ENCODE assay signal across 8 cellular contexts in the genomic region with DNA sequence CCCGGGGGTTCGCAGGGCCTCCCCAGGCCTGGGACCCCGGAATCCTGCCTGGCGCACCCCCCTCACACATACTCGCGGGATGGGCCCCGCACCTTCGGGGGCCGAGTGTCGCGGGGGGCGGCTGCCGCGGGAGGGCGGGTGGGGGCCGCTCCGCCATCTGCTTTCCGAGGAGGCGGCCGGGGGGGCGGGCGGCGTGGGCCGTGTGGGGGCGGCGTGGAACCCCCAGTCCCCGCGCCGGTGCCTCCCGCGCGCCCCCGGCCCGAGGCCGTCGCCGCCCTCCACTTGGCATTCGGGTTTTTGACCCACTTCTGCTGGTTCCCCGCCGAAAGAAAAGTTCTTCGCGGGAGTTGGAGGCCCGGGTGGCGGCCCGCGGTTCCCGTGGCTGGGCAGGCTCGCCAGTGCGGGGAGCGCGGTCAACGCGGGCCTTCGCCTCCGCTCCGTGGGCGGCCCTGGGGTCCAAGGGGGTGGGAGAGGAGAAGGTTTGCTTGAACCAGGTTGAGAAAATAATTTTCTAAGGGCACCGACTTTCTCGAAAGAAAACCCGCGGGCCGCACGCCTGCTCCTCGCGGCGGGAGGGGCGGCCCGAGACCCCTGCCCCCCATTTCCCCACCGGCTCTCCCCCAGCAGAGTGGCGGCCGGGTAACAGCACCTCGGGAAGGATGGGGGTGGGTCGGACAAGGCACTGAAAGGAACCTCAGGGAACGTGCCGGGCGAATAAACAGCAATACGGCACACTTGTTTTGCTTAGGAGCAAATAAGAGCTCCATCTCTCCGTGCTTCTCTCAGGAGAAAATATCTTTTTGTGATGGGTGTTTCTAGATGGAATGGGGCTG. TPM values are rescaled to one million over a fixed set of nuclear protein-coding genes. Genes with fewer than 3 reads are reported as not detected.
A peak's percentile ranks its signal among the peaks of the same experiment; 100 is the strongest.
DNase-seq lines count a peak whose midpoint lies in the region; ATAC-seq lines count a peak whose summit lies in the region.

No MANE protein-coding gene starts in this region.

- DNase-seq in activated CD4-positive, alpha-beta T cell treated with anti-CD3 and anti-CD28 coated beads for 4 hours: peak; percentile 24 to 41
- no peak for DNase-seq in activated CD4-positive, alpha-beta T cell treated with anti-CD3 and anti-CD28 coated beads, Interleukin-2, amount 50 U/mL, for 1 hour
- no peak for DNase-seq in activated naive CD4-positive, alpha-beta T cell treated with anti-CD3 and anti-CD28 coated beads, Interleukin-2, amount 50 U/mL, for 72 hours (ENCODE audit: low spot score in 2 of 2)
- DNase-seq in immature natural killer cell (peak in 1 of 3 donors; percentile 13), KBM-7 (no peak), NCI-H187 treated with DMSO at 0.1 percent for 48 hours (lab: John Stamatoyannopoulos, UW) (no peak)

- H3K4me3 ChIP-seq in stomach smooth muscle (ENCODE audit: low read length in 2 of 2): peak overlapping the region; percentile 66 to 78

- no peaks in the 10 kb centered on the region for H3K9me3 Mint-ChIP-seq in activated naive CD4-positive, alpha-beta T cell treated with anti-CD3 and anti-CD28 coated beads, Interleukin-2, amount 50 U/mL, for 72 hours
- H3K9me3 Mint-ChIP-seq in immature natural killer cell: no peaks in the 10 kb centered on the region

- no peak for ATAC-seq in activated naive CD4-positive, alpha-beta T cell treated with anti-CD3 and anti-CD28 coated beads, Interleukin-2, amount 50 U/mL, for 72 hours
- no peak for ATAC-seq in GM18909 (IDR thresholded peaks at IDR 0.05; ENCODE audit: poor library complexity, unreplicated experiment)

- in situ Hi-C loops in KBM-7 (cut with MboI; ENCODE audit: low pct_unique_long_range_greater_than_20kb, low sequenced_read_pairs): no loop called here

- H3K27me3 ChIP-seq in stomach smooth muscle (ENCODE audit: control insufficient read depth in 1 of 2, insufficient read depth in 2 of 2, low read length in 2 of 2): no peaks in the 10 kb centered on the region

- H3K36me3 ChIP-seq in stomach smooth muscle (ENCODE audit: control insufficient read depth in 2 of 2, insufficient read depth in 2 of 2, low read length in 2 of 2): peaks cover 10 to 18% of the 10 kb centered on the region in 2 donors

- H3K27me3 Mint-ChIP-seq in immature natural killer cell (ENCODE audit: low read depth in 3 of 3): peaks cover 5 to 15% (median 9%) of the 10 kb centered on the region in 3 donors

- H3K36me3 Mint-ChIP-seq in activated naive CD4-positive, alpha-beta T cell treated with anti-CD3 and anti-CD28 coated beads, Interleukin-2, amount 50 U/mL, for 72 hours: peaks cover 6 to 16% of the 10 kb centered on the region in 2 donors
- H3K36me3 Mint-ChIP-seq in immature natural killer cell: peaks cover 0 to 6% (median 3%) of the 10 kb centered on the region in 3 donors

- peak overlapping the region; percentile 77 to 84 (median 80) for H3K4me3 Mint-ChIP-seq in immature natural killer cell

- peaks cover 18 to 25% of the 10 kb centered on the region in 2 donors for H3K4me1 Mint-ChIP-seq in immature natural killer cell

- no peaks in the 10 kb centered on the region for H3K9me3 ChIP-seq in stomach smooth muscle (ENCODE audit: control insufficient read depth in 2 of 2, low read length in 2 of 2)

- peak overlapping the region; percentile 16 to 63 for H3K27ac Mint-ChIP-seq in activated naive CD4-positive, alpha-beta T cell treated with anti-CD3 and anti-CD28 coated beads, Interleukin-2, amount 50 U/mL, for 72 hours
- H3K27ac Mint-ChIP-seq in immature natural killer cell: peak overlapping the region in 5 of 6 donors; percentile 13 to 57 (median 51)

- peaks cover 19% of the 10 kb centered on the region for H3K4me1 ChIP-seq in stomach smooth muscle (ENCODE audit: control insufficient read depth, insufficient read depth, low read length)

- H3K9ac ChIP-seq in stomach smooth muscle (ENCODE audit: low read length in 2 of 2): peak overlapping the region; percentile 55 to 73

- H3K27ac ChIP-seq in stomach smooth muscle (ENCODE audit: low read length): peak overlapping the region; percentile 64

RNA-seq across cellular contexts. Expression of gene PHF13, which starts 1.6 kb away (rescaled TPM):
- 10 to 100 TPM; 15.5 to 33.4 TPM for total RNA-seq in activated naive CD4-positive, alpha-beta T cell treated with anti-CD3 and anti-CD28 coated beads, Interleukin-2, amount 50 U/mL, for 72 hours
- polyA plus RNA-seq in immature natural killer cell: 1 to 10 TPM; 1.2 to 5.7 (median 2.9) TPM

RNA-seq across cellular contexts. Expression of gene THAP3, which starts 9.5 kb away (rescaled TPM):
- 10 to 100 TPM; 20.2 to 52.6 TPM for total RNA-seq in activated naive CD4-positive, alpha-beta T cell treated with anti-CD3 and anti-CD28 coated beads, Interleukin-2, amount 50 U/mL, for 72 hours
- 10 to 100 TPM; 19.4 to 28.4 (median 28.0) TPM for polyA plus RNA-seq in immature natural killer cell

RNA-seq across cellular contexts. Expression of gene KLHL21, which starts 12.5 kb away (rescaled TPM):
- total RNA-seq in activated naive CD4-positive, alpha-beta T cell treated with anti-CD3 and anti-CD28 coated beads, Interleukin-2, amount 50 U/mL, for 72 hours: 10 to 100 TPM; 22.9 to 38.9 TPM
- 10 to 100 TPM in 1 of 3 donors, 1 to 10 TPM in 2; 7.6 to 19.7 (median 9.2) TPM for polyA plus RNA-seq in immature natural killer cell

RNA-seq across cellular contexts. Expression of gene ZBTB48, which starts 35.4 kb away (rescaled TPM):
- total RNA-seq in activated naive CD4-positive, alpha-beta T cell treated with anti-CD3 and anti-CD28 coated beads, Interleukin-2, amount 50 U/mL, for 72 hours: 10 to 100 TPM; 22.8 to 25.8 TPM
- polyA plus RNA-seq in immature natural killer cell: 10 to 100 TPM in 2 of 3 donors, 1 to 10 TPM in 1; 8.3 to 25.9 (median 20.9) TPM

Comparison
In these comparisons a context has a peak if more than half of its experiments do, and no peak if none do; other contexts are left out.
1. DNase-seq: peak in activated CD4-positive, alpha-beta T cell treated with anti-CD3 and anti-CD28 coated beads for 4 hours (2 of 2); none in activated CD4-positive, alpha-beta T cell treated with anti-CD3 and anti-CD28 coated beads, Interleukin-2, amount 50 U/mL, for 1 hour (single experiment), activated naive CD4-positive, alpha-beta T cell treated with anti-CD3 and anti-CD28 coated beads, Interleukin-2, amount 50 U/mL, for 72 hours (0 of 2), KBM-7 (single experiment) and NCI-H187 treated with DMSO at 0.1 percent for 48 hours (single experiment).